13 cellular contexts compared by ENCODE assay signal in the genomic region with DNA sequence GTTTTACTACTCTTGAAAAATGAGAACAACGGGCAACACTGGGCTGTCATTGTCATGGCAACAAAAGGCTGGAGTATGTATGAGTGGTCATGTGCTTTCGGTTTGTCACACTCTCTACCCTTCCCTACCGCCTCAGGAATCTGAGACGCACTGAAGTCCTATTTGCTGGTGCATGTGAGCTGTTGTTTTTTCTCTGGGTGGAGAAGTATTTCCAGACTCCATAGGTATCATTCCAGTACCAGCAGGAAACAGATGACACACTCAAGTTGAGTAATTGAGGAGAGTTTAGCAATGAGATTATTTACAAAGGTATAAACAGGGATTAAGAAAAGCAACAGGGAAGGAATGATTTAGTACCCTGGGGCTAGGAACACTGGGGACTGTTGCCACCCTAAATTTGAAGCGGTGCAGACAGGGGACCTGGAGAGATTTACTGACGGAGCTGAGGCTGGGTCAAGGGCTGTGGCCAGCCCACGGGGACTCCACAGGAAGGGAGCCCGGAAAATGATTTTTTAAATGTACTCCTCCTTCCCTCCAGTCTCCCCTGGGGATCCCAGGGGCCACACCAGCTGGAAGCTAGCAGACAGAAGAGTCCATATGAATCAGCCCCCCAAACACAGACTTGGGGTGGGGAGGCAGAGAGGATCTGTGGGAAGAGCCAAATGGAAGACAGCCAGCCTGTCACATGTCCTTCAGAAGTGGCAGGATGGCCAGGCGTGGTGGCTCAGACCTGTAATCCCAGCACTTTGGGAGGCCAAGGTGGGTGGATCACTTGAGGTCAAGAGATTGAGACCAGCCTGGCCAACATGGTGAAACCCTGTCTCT. TPM values are rescaled to one million over a fixed set of nuclear protein-coding genes. Genes with fewer than 3 reads are reported as not detected.
DNase-seq lines count a peak whose midpoint lies in the region; ATAC-seq, FAIRE-seq and TF ChIP-seq lines count a peak whose summit lies in the region.
"Had no signal": no experiment of that assay in that cellular context is flagged by ENCODE, and none has a peak within 500 bp of the region (broad histone marks: within the 10 kb centered on the region; RNA-seq: fewer than 3 reads in every experiment).

No MANE protein-coding gene starts in this region.

- in situ Hi-C loops in astrocyte of the cerebellum (cut with HindIII; ENCODE audit: low sequenced_read_pairs) = no loop called here

- no peak overlapping the region for H3K9ac ChIP-seq in HCT116 (ENCODE audit: low read length)

- TF ChIP-seq CTCF in A549 (IDR thresholded peaks at IDR 0.05) (no peak), HCT116 (IDR thresholded peaks at IDR 0.05 in 2 of 3, conservative IDR thresholded peaks at IDR 0.05 in 1 of 3; ENCODE audit: borderline replicate concordance in 1 of 3, insufficient read depth in 1 of 3, low read depth in 2 of 3, low read length in 2 of 3) (no peak), astrocyte of the cerebellum (IDR thresholded peaks at IDR 0.05; ENCODE audit: low read depth, low read length, missing control alignments) (no peak)

- H3K36me3 ChIP-seq in HCT116 (ENCODE audit: control insufficient read depth in 1 of 2, insufficient read depth in 2 of 2, low read length in 2 of 2) = no peaks in the 10 kb centered on the region

- H4K20me1 ChIP-seq in HCT116 (ENCODE audit: insufficient read depth) = no peaks in the 10 kb centered on the region

- peak; percentile 70 to 87; a peak in 2 of 5 replicates for TF ChIP-seq EP300 in A549 (IDR thresholded peaks at IDR 0.05)

- no peaks in the 10 kb centered on the region for H3K79me2 ChIP-seq in HCT116 (ENCODE audit: insufficient read depth, low read length)

- WGBS in A549 (ENCODE audit: missing lambda C conversion rate) = 5% methylated on average over 9 of the region's 9 CpGs

- no peak for TF ChIP-seq POLR2A in A549 (IDR thresholded peaks at IDR 0.05; ENCODE audit: low read length)
- no peak for TF ChIP-seq POLR2A in HCT116 (IDR thresholded peaks at IDR 0.05; ENCODE audit: borderline replicate concordance, extremely low read depth, insufficient read depth, insufficient read length)

- RAD21 ChIA-PET in HCT116 (lab: Charles Lee; ENCODE audit: low non-redundant PET in 1 of 2, low total read pairs in 2 of 2, uncharacterized antibody in 2 of 2, unreplicated experiment in 2 of 2) = no interaction called here

- DNase-seq in A549 (ENCODE audit: low read depth in 1 of 2, low spot score in 1 of 2) (peak; percentile 87 to 90), HCT116 (ENCODE audit: low read depth, low spot score) (no peak), astrocyte of the cerebellum (ENCODE audit: low read depth) (peak; percentile 62), kidney glomerular epithelial cell (lab: John Stamatoyannopoulos, UW) (peak; percentile 50), COR-L47 (lab: John Stamatoyannopoulos, UW) (no peak), HuH-7.5 (ENCODE audit: low spot score) (no peak)
- no peak for DNase-seq in activated T-cell treated with anti-CD3 and anti-CD28 coated beads, Interleukin-2, amount 50 U/mL, for 1 hour
- DNase-seq: activated naive CD4-positive, alpha-beta T cell treated with anti-CD3 and anti-CD28 coated beads, Interleukin-2, amount 50 U/mL, for 16 hours; CD4-positive, CD25-positive, alpha-beta regulatory T cell; hippocampal formation; NCI-H1105 treated with DMSO at 0.1 percent for 48 hours; T-cell had no signal

- no peaks in the 10 kb centered on the region for H3K9me2 ChIP-seq in HCT116 (ENCODE audit: insufficient read depth)

- peak overlapping the region; percentile 75 to 90 for H3K27ac ChIP-seq in A549
- no peak overlapping the region for H3K27ac ChIP-seq in HCT116 (ENCODE audit: low read depth, low read length)

- BruUV-seq in HCT116 (replicated peaks; lab: Mats Ljungman, UMichigan) = no TSS peak

- H3K4me3 ChIP-seq in A549 (no peak overlapping the region), HCT116 (replicated peaks in 1 of 2; ENCODE audit: low read depth in 1 of 2, low read length in 2 of 2) (no peak overlapping the region), astrocyte of the cerebellum (ENCODE audit: low read depth, low read length) (no peak overlapping the region)

- peaks cover 59% of the 10 kb centered on the region for H3K4me1 ChIP-seq in A549
- H3K4me1 ChIP-seq in HCT116 (ENCODE audit: control insufficient read depth in 1 of 2, insufficient read depth in 2 of 2, low read length in 2 of 2) = peaks cover 2 to 30% of the 10 kb centered on the region in 2 experiments; a peak in 3 of 4 replicates

- intact Hi-C loops in HCT116 (cut with micrococcal nuclease) = no loop called here

- ATAC-seq in A549 (peak; percentile 89 to 90), HCT116 (no peak), GM18498 (IDR thresholded peaks at IDR 0.05; ENCODE audit: unreplicated experiment) (no peak)
- ATAC-seq: T-cell had no signal

- CTCF ChIA-PET in A549 (lab: Yijun Ruan, JAX) (interaction anchor here (0.9 to 6.6 kb wide), 9 partner anchors 11 to 179 kb away, joined by 3 to 50 read pairs (median 5); a partner anchor contains a TSS), HCT116 (lab: Charles Lee) (interaction anchor here (1.3 kb wide), 1 partner anchor 85 kb away, joined by 4 read pairs; no protein-coding TSS in a partner anchor)

- TF ChIP-seq RAD21 in A549 (conservative IDR thresholded peaks at IDR 0.05 in 1 of 2, IDR thresholded peaks at IDR 0.05 in 1 of 2) (no peak; a peak in 1 of 5 replicates), HCT116 (IDR thresholded peaks at IDR 0.05; ENCODE audit: low read depth) (no peak)

- POLR2A ChIA-PET in A549 (lab: Yijun Ruan, JAX) = interaction anchor here (0.6 to 3.2 kb wide), 2 partner anchors 13 to 1526 kb away, joined by 4 to 17 read pairs; a partner anchor contains a TSS
- POLR2A ChIA-PET in HCT116 (lab: Charles Lee) = interaction anchor here (1.2 kb wide), 1 partner anchor 13 kb away, joined by 4 read pairs; a partner anchor contains a TSS

- no peak overlapping the region for H2AFZ ChIP-seq in HCT116 (ENCODE audit: low read depth, low read length, poor library complexity, severe bottlenecking)

- peak; percentile 99 for FAIRE-seq in A549 (lab: Jason Lieb, UNC)

- H3K4me2 ChIP-seq in A549 = peak overlapping the region; percentile 65
- 0 out of 2 replicates have a peak overlapping the region, but pooled peaks have one; percentile 5 for H3K4me2 ChIP-seq in HCT116 (ENCODE audit: low read length)

- H3K9me3 ChIP-seq in A549 (peaks cover 3% of the 10 kb centered on the region; the same call in 1 of the 3 replicates), HCT116 (ENCODE audit: control insufficient read depth in 1 of 2, insufficient read depth in 1 of 2, low read depth in 1 of 2, low read length in 2 of 2) (no peaks in the 10 kb centered on the region; a peak in 1 of 4 replicates)

- H3K27me3 ChIP-seq in HCT116 (ENCODE audit: insufficient read depth, low read length) = no peaks in the 10 kb centered on the region; the same call in 1 of the 2 replicates

TF ChIP-seq in A549, 52 proteins besides CTCF, POLR2A, EP300 and RAD21 (continues in another document):
- TF ChIP-seq, protein P1, sequence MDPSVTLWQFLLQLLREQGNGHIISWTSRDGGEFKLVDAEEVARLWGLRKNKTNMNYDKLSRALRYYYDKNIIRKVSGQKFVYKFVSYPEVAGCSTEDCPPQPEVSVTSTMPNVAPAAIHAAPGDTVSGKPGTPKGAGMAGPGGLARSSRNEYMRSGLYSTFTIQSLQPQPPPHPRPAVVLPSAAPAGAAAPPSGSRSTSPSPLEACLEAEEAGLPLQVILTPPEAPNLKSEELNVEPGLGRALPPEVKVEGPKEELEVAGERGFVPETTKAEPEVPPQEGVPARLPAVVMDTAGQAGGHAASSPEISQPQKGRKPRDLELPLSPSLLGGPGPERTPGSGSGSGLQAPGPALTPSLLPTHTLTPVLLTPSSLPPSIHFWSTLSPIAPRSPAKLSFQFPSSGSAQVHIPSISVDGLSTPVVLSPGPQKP (IDR thresholded peaks at IDR 0.05; ENCODE audit: low read depth, low read length) = no peak
- TF ChIP-seq FOSL2 (IDR thresholded peaks at IDR 0.05) = peak; percentile 51; the same call in 1 of the 2 replicates
- peak; percentile 88 for TF ChIP-seq FOSL2 (CRISPR knock-in tag; IDR thresholded peaks at IDR 0.05)
- peak; percentile 94 to 98 for TF ChIP-seq CEBPB (IDR thresholded peaks at IDR 0.05)
- no peak for TF ChIP-seq SREBF2 (IDR thresholded peaks at IDR 0.05)
- no peak for TF ChIP-seq HDAC2 (IDR thresholded peaks at IDR 0.05)
- no peak for TF ChIP-seq MAZ (IDR thresholded peaks at IDR 0.05; ENCODE audit: borderline replicate concordance, low read depth, low read length)
- peak; percentile 97 for TF ChIP-seq ZFP36 (IDR thresholded peaks at IDR 0.05; ENCODE audit: borderline replicate concordance, partially characterized antibody)

TF ChIP-seq in HCT116, 20 proteins besides CTCF, POLR2A, EP300 and RAD21:
- TF ChIP-seq SIN3A (IDR thresholded peaks at IDR 0.05; ENCODE audit: low read depth) (no peak), TCF7L2 (IDR thresholded peaks at IDR 0.05; ENCODE audit: borderline replicate concordance, extremely low read depth, insufficient read depth, insufficient read length) (no peak), EZH2 (IDR thresholded peaks at IDR 0.05) (no peak), SP1 (IDR thresholded peaks at IDR 0.05; ENCODE audit: low read depth) (no peak)

RNA-seq across cellular contexts. Expression of a gene that starts 13.2 kb away (rescaled TPM):
- polyA plus RNA-seq in A549 (2011; rRNA removed) (9.9 and 11.7 TPM in 2 replicates), A549 (2017; fragmentation: RNase III; extraction: RNeasy Plus Mini Kit Qiagen cat#74134 plus additional on column Dnase treatment) (6.1 to 9.7 TPM (median 7.7 TPM) in 3 replicates)
- 1.8 and 2.2 TPM in 2 replicates for polyA plus RNA-seq in A549 (2012; cell fraction: cytosol; rRNA removed)
- 2.6 and 3.6 TPM in 2 replicates for polyA plus RNA-seq in A549 (2012; cell fraction: nucleus; rRNA removed)
- 7.1 and 8.6 TPM in 2 replicates for polyA minus RNA-seq in A549 (2011; rRNA and poly(A)+ RNA removed)
- total RNA-seq in HCT116 (2021; ENCODE audit: unreplicated experiment) = 15.4 TPM
- polyA plus RNA-seq in HCT116 (2012) = 3.2 and 4.3 TPM in 2 replicates

Comparison
In these comparisons a context has a peak if more than half of its experiments do, and no peak if none do; other contexts are left out.
1. ATAC-seq: peak in A549 (2 of 2); none in HCT116 (single experiment) and GM18498 (single experiment).
2. DNase-seq: peak in A549 (2 of 2), astrocyte of the cerebellum (single experiment) and kidney glomerular epithelial cell (single experiment); none in HCT116 (single experiment), COR-L47 (single experiment), activated T-cell treated with anti-CD3 and anti-CD28 coated beads, Interleukin-2, amount 50 U/mL, for 1 hour (single experiment) and HuH-7.5 (single experiment).